ENCODE assay signal across 8 cellular contexts in genomic region chr4:119299221-119300071, GRCh38. TPM values are rescaled to one million over a fixed set of nuclear protein-coding genes. Genes with fewer than 3 reads are reported as not detected.
DNase-seq lines count a peak whose midpoint lies in the region; ATAC-seq and TF ChIP-seq lines count a peak whose summit lies in the region.

No MANE protein-coding gene starts in this region.

- peak overlapping the region; percentile 84 for H3K4me2 ChIP-seq in osteoblast (ENCODE audit: insufficient read depth, low read length)

- no peaks in the 10 kb centered on the region for H3K9me3 Mint-ChIP-seq in activated T-cell treated with anti-CD3 and anti-CD28 coated beads, Interleukin-2, amount 50 U/mL, for 4 hours

- peaks cover under 1% of the 10 kb centered on the region for H3K27me3 Mint-ChIP-seq in activated T-cell treated with anti-CD3 and anti-CD28 coated beads, Interleukin-2, amount 50 U/mL, for 4 hours (ENCODE audit: low read depth)

- H3K36me3 ChIP-seq in osteoblast (ENCODE audit: insufficient read depth, low read length) = peaks cover 22% of the 10 kb centered on the region

- peak overlapping the region; percentile 94 for H2AFZ ChIP-seq in osteoblast (ENCODE audit: low read length)

- peaks cover 10% of the 10 kb centered on the region for H3K4me1 ChIP-seq in osteoblast (ENCODE audit: insufficient read depth, low read length)

- peak overlapping the region; percentile 96 for H3K27ac ChIP-seq in osteoblast (ENCODE audit: low read depth, low read length)

- peak overlapping the region; percentile 82 for H3K4me3 ChIP-seq in fibroblast of pulmonary artery (replicated peaks; ENCODE audit: low read depth, low read length)
- peak overlapping the region; percentile 93 for H3K4me3 ChIP-seq in osteoblast (ENCODE audit: insufficient read depth, low read length)

- H3K9me3 ChIP-seq in osteoblast (ENCODE audit: low read depth, low read length) = no peaks in the 10 kb centered on the region

- no peak for TF ChIP-seq CTCF in fibroblast of pulmonary artery (IDR thresholded peaks at IDR 0.05; ENCODE audit: low read length, missing control alignments)
- no peak for TF ChIP-seq CTCF in osteoblast (IDR thresholded peaks at IDR 0.05; ENCODE audit: extremely low read depth, low read depth, low read length)

- no peak for ATAC-seq in activated T-cell treated with anti-CD3 and anti-CD28 coated beads, Interleukin-2, amount 50 U/mL, for 4 hours
- ATAC-seq in HG02973 (IDR thresholded peaks at IDR 0.05; ENCODE audit: unreplicated experiment) = peak; percentile 49
- ATAC-seq in SK-N-SH treated with all-trans-retinoic acid at 6 μM for 48 hours = peak; percentile 29

- H3K79me2 ChIP-seq in osteoblast (ENCODE audit: insufficient read depth, low read length) = peaks cover 37% of the 10 kb centered on the region

- DNase-seq in activated T-cell treated with anti-CD3 and anti-CD28 coated beads, Interleukin-2, amount 50 U/mL, for 4 hours = no peak
- no peak for DNase-seq in activated T-cell treated with anti-CD3 and anti-CD28 coated beads, Interleukin-2, amount 50 U/mL, for 1 hour
- DNase-seq in fibroblast of pulmonary artery (ENCODE audit: low read depth) (peak; percentile 18), osteoblast (ENCODE audit: insufficient read length, low spot score, missing footprints) (peak; percentile 69), MV-4-11 (lab: John Stamatoyannopoulos, UW) (no peak), GM19238 (ENCODE audit: insufficient read length, low spot score) (no peak)

- no peaks in the 10 kb centered on the region for H3K27me3 ChIP-seq in osteoblast (ENCODE audit: insufficient read depth, low read length)

- peak overlapping the region; percentile 100 for H3K4me3 Mint-ChIP-seq in activated T-cell treated with anti-CD3 and anti-CD28 coated beads, Interleukin-2, amount 50 U/mL, for 4 hours

- H3K4me1 Mint-ChIP-seq in activated T-cell treated with anti-CD3 and anti-CD28 coated beads, Interleukin-2, amount 50 U/mL, for 4 hours (ENCODE audit: low read depth) = peaks cover 26% of the 10 kb centered on the region

- H3K36me3 Mint-ChIP-seq in activated T-cell treated with anti-CD3 and anti-CD28 coated beads, Interleukin-2, amount 50 U/mL, for 4 hours (ENCODE audit: insufficient read depth) = peaks cover 21% of the 10 kb centered on the region

- no peaks in the 10 kb centered on the region for H4K20me1 ChIP-seq in osteoblast (ENCODE audit: insufficient read depth, low read length)

TF ChIP-seq in SK-N-SH treated with all-trans-retinoic acid at 6 μM for 48 hours, 23 proteins besides CTCF, POLR2A, EP300 and RAD21:
- TF ChIP-seq CSDC2 (CRISPR knock-in tag; IDR thresholded peaks at IDR 0.05) (no peak), TSHZ2 (CRISPR knock-in tag; IDR thresholded peaks at IDR 0.05) (no peak), OSR1 (CRISPR knock-in tag; IDR thresholded peaks at IDR 0.05) (no peak), ESRRG (CRISPR knock-in tag; IDR thresholded peaks at IDR 0.05) (no peak), ZNF565 (CRISPR knock-in tag; conservative IDR thresholded peaks at IDR 0.05; ENCODE audit: low read depth) (no peak), CSRNP3 (CRISPR knock-in tag; IDR thresholded peaks at IDR 0.05) (no peak), SNAI2 (CRISPR knock-in tag; IDR thresholded peaks at IDR 0.05) (no peak)

RNA-seq across cellular contexts. Expression of gene FABP2, which starts 22.5 kb away (rescaled TPM):
- not detected for total RNA-seq in activated T-cell treated with anti-CD3 and anti-CD28 coated beads, Interleukin-2, amount 50 U/mL, for 4 hours
- total RNA-seq in osteoblast = not detected in 2 replicates

Comparison
In these comparisons a context has a peak if more than half of its experiments do, and no peak if none do; other contexts are left out.
1. ATAC-seq: peak in HG02973 (single experiment) and SK-N-SH treated with all-trans-retinoic acid at 6 μM for 48 hours (single experiment); none in activated T-cell treated with anti-CD3 and anti-CD28 coated beads, Interleukin-2, amount 50 U/mL, for 4 hours (0 of 2).
2. DNase-seq: peak in fibroblast of pulmonary artery (single experiment) and osteoblast (single experiment); none in activated T-cell treated with anti-CD3 and anti-CD28 coated beads, Interleukin-2, amount 50 U/mL, for 4 hours (single experiment), activated T-cell treated with anti-CD3 and anti-CD28 coated beads, Interleukin-2, amount 50 U/mL, for 1 hour (single experiment), MV-4-11 (single experiment) and GM19238 (single experiment).